8 cellular contexts compared by ENCODE assay signal in the genomic region with DNA sequence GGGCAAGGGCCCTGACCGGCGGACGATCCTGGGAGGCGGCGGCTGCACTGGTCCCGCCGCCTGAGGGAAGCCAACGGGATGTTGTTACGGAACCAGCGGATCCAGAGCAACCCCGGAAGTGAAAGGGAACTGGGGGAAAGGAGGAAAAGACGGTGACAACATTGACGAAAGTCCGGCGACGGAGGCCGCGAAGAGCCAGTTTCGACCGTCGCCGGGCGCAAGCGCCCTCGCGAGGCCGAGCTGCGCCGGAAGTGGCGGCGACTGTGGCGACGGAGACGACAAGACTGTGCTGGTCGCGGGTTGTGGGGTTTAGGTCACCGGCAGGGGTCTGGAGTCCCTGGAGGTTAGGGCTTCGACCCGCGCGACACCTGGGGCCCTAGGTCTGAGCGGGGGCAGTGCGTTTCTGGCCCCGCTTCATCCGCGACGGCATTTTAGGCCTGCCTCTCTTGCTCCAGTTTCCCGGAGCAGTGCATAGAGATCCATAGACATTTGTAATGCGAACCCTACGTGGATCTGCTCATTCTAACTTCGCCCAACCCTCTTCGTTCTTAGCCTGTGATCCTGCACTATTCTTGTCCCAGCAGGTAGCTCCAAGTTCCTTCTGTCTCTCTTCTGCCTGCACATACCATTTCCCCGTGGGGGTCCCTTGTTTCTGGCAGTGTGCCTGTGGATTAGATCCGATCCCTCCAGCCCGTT. TPM values are rescaled to one million over a fixed set of nuclear protein-coding genes. Genes with fewer than 3 reads are reported as not detected.
DNase-seq lines count a peak whose midpoint lies in the region; ATAC-seq and TF ChIP-seq lines count a peak whose summit lies in the region.

TSS of gene BOD1L1 (minus strand) at position 120 of the 696 bp plus-strand sequence. CDS start 138 bp downstream, outside the sequence.

- TF ChIP-seq POLR2A in GM19193 (IDR thresholded peaks at IDR 0.05; ENCODE audit: extremely low read depth, insufficient read depth, insufficient read length) = peak; percentile 95

- TF ChIP-seq CTCF in BJ (IDR thresholded peaks at IDR 0.05; ENCODE audit: insufficient read depth, low read depth, low read length) = peak; percentile 66
- peak; percentile 16 for TF ChIP-seq CTCF in coronary artery (IDR thresholded peaks at IDR 0.05)

- peak; percentile 54 for DNase-seq in BJ (ENCODE audit: low read depth)
- DNase-seq in NCI-H510A (lab: John Stamatoyannopoulos, UW) = peak; percentile 66
- DNase-seq in activated CD4-positive, alpha-beta T cell treated with anti-CD3 and anti-CD28 coated beads for 48 hours = peak; percentile 85
- DNase-seq in coronary artery (ENCODE audit: low spot score) = peak; percentile 91
- peak; percentile 95 for DNase-seq in left lobe of liver (ENCODE audit: low spot score)
- DNase-seq in stimulated activated CD4-positive, alpha-beta T cell treated with anti-CD3 and anti-CD28 coated beads, Interleukin-2, amount 100 ng/mL, for 4 hours (ENCODE audit: low read depth) = peak; percentile 64

- H3K4me3 ChIP-seq in BJ (ENCODE audit: low read depth, low read length) (peak within 1 kb of the TSS; percentile 83), coronary artery (peak within 1 kb of the TSS; percentile 97)

- ATAC-seq in HG03439 (IDR thresholded peaks at IDR 0.05; ENCODE audit: unreplicated experiment) (peak; percentile 92), left lobe of liver (peak; percentile 98)

- H3K27me3 ChIP-seq in BJ (ENCODE audit: control insufficient read depth, insufficient read depth, low read length) = no peaks in the 10 kb centered on the region

- POLR2A ChIA-PET in BJ (lab: Charles Lee) = no interaction called here

- H3K36me3 ChIP-seq in BJ (ENCODE audit: control insufficient read depth, insufficient read depth, low read length) = peaks cover under 1% of the 10 kb centered on the region; the same call in 1 of the 2 replicates

- peak within 1 kb of the TSS; percentile 91 to 97 for H3K27ac ChIP-seq in coronary artery

- CTCF ChIA-PET in BJ (lab: Yijun Ruan, JAX) = interaction anchor here (0.6 to 1.6 kb wide), 4 partner anchors 10 to 1532 kb away, joined by 3 to 4 read pairs (median 4); no protein-coding TSS in a partner anchor

RNA-seq across cellular contexts. Expression of gene BOD1L1, which starts in this region (rescaled TPM):
- 8.9 and 13.5 TPM in 2 replicates for polyA plus RNA-seq in BJ (2011; rRNA removed)
- 11.3 and 14.0 TPM in 2 replicates for polyA minus RNA-seq in BJ (2011; rRNA and poly(A)+ RNA removed)
- total RNA-seq in left lobe of liver = 8.0 TPM

Comparison
In these comparisons a context has a peak if more than half of its experiments do, and no peak if none do; other contexts are left out.
1. Peak in every context shown above with its lines: DNase-seq, ATAC-seq, H3K4me3 ChIP-seq and H3K27ac ChIP-seq.